Comparison of ENCODE assay signal across 1 cellular context in genomic region chr14:73014105-73014504, GRCh38.
TF ChIP-seq lines count a peak whose summit lies in the region.

No MANE protein-coding gene starts in this region.

TF ChIP-seq in GM12878, 131 proteins besides CTCF, POLR2A, EP300 and RAD21 (continued from another document and continues in another):
- no peak for TF ChIP-seq USF2 (IDR thresholded peaks at IDR 0.05; ENCODE audit: borderline replicate concordance, low read depth, low read length)
- TF ChIP-seq MTA2 (IDR thresholded peaks at IDR 0.05; ENCODE audit: low read depth), result peak; percentile 78
- peak; percentile 46; the same call in 1 of the 2 replicates for TF ChIP-seq MXI1 (IDR thresholded peaks at IDR 0.05; ENCODE audit: low read depth, low read length)
- 0 out of 2 replicates have a peak, but pooled peaks have one; percentile 26 for TF ChIP-seq CHD2 (IDR thresholded peaks at IDR 0.05; ENCODE audit: borderline replicate concordance, low read depth, low read length)
- TF ChIP-seq, protein P1, sequence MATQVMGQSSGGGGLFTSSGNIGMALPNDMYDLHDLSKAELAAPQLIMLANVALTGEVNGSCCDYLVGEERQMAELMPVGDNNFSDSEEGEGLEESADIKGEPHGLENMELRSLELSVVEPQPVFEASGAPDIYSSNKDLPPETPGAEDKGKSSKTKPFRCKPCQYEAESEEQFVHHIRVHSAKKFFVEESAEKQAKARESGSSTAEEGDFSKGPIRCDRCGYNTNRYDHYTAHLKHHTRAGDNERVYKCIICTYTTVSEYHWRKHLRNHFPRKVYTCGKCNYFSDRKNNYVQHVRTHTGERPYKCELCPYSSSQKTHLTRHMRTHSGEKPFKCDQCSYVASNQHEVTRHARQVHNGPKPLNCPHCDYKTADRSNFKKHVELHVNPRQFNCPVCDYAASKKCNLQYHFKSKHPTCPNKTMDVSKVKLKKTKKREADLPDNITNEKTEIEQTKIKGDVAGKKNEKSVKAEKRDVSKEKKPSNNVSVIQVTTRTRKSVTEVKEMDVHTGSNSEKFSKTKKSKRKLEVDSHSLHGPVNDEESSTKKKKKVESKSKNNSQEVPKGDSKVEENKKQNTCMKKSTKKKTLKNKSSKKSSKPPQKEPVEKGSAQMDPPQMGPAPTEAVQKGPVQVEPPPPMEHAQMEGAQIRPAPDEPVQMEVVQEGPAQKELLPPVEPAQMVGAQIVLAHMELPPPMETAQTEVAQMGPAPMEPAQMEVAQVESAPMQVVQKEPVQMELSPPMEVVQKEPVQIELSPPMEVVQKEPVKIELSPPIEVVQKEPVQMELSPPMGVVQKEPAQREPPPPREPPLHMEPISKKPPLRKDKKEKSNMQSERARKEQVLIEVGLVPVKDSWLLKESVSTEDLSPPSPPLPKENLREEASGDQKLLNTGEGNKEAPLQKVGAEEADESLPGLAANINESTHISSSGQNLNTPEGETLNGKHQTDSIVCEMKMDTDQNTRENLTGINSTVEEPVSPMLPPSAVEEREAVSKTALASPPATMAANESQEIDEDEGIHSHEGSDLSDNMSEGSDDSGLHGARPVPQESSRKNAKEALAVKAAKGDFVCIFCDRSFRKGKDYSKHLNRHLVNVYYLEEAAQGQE (IDR thresholded peaks at IDR 0.05; ENCODE audit: low read depth, low read length), result no peak
- no peak for TF ChIP-seq ZBTB4 (CRISPR knock-in tag; IDR thresholded peaks at IDR 0.05)
- TF ChIP-seq ESRRA (IDR thresholded peaks at IDR 0.05; ENCODE audit: low read length), result no peak
- no peak for TF ChIP-seq NFYA (IDR thresholded peaks at IDR 0.05; ENCODE audit: borderline replicate concordance, low read depth, low read length)
- no peak; the same call in 1 of the 2 replicates for TF ChIP-seq CBX5 (IDR thresholded peaks at IDR 0.05; ENCODE audit: low read depth)
- peak; percentile 53 for TF ChIP-seq NBN (IDR thresholded peaks at IDR 0.05)
- TF ChIP-seq YY1 (IDR thresholded peaks at IDR 0.05; ENCODE audit: low read depth, low read length), result no peak
- TF ChIP-seq ATF2 (IDR thresholded peaks at IDR 0.05; ENCODE audit: low read length), result peak; percentile 53; the same call in 1 of the 2 replicates
- no peak for TF ChIP-seq SIN3A (IDR thresholded peaks at IDR 0.05; ENCODE audit: low read depth, low read length)
- TF ChIP-seq RELB (IDR thresholded peaks at IDR 0.05; ENCODE audit: low read depth), result peak; percentile 75
- peak; percentile 81 for TF ChIP-seq CUX1 (IDR thresholded peaks at IDR 0.05; ENCODE audit: insufficient replicate concordance, low read depth, low read length)
- peak; percentile 56; the same call in 1 of the 2 replicates for TF ChIP-seq NR2F1 (conservative IDR thresholded peaks at IDR 0.05)
- peak; percentile 55; the same call in 1 of the 2 replicates for TF ChIP-seq BACH1 (IDR thresholded peaks at IDR 0.05; ENCODE audit: borderline replicate concordance)
- TF ChIP-seq SUPT20H (IDR thresholded peaks at IDR 0.05; ENCODE audit: borderline replicate concordance, control insufficient read depth, low read depth, low read length), result no peak
- TF ChIP-seq MTA3 (IDR thresholded peaks at IDR 0.05; ENCODE audit: borderline replicate concordance, low read length), result peak; percentile 48; the same call in 1 of the 2 replicates
- peak; percentile 55; the same call in 1 of the 2 replicates for TF ChIP-seq ZBED1 (IDR thresholded peaks at IDR 0.05; ENCODE audit: borderline replicate concordance)
- TF ChIP-seq, protein P2, sequence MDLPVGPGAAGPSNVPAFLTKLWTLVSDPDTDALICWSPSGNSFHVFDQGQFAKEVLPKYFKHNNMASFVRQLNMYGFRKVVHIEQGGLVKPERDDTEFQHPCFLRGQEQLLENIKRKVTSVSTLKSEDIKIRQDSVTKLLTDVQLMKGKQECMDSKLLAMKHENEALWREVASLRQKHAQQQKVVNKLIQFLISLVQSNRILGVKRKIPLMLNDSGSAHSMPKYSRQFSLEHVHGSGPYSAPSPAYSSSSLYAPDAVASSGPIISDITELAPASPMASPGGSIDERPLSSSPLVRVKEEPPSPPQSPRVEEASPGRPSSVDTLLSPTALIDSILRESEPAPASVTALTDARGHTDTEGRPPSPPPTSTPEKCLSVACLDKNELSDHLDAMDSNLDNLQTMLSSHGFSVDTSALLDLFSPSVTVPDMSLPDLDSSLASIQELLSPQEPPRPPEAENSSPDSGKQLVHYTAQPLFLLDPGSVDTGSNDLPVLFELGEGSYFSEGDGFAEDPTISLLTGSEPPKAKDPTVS (IDR thresholded peaks at IDR 0.05; ENCODE audit: low read depth, low read length), result no peak
- TF ChIP-seq BHLHE40 (IDR thresholded peaks at IDR 0.05; ENCODE audit: borderline replicate concordance in 1 of 2, low read depth in 2 of 2, low read length in 1 of 2), result peak; percentile 80 to 86
- TF ChIP-seq SIX5 (IDR thresholded peaks at IDR 0.05; ENCODE audit: low read depth, low read length, severe bottlenecking), result no peak
- peak; percentile 34; the same call in 1 of the 2 replicates for TF ChIP-seq EED (IDR thresholded peaks at IDR 0.05; ENCODE audit: low read depth)
- TF ChIP-seq SKIL (IDR thresholded peaks at IDR 0.05; ENCODE audit: low read depth, poor library complexity, severe bottlenecking), result peak; percentile 79
- TF ChIP-seq BCL11A (IDR thresholded peaks at IDR 0.05; ENCODE audit: low read depth, low read length), result peak; percentile 39; the same call in 1 of the 2 replicates
- peak; percentile 97 for TF ChIP-seq TCF7 (IDR thresholded peaks at IDR 0.05; ENCODE audit: borderline replicate concordance)
- TF ChIP-seq IRF4 (IDR thresholded peaks at IDR 0.05; ENCODE audit: low read depth, low read length), result peak; percentile 86
- peak; percentile 80 for TF ChIP-seq RUNX3 (IDR thresholded peaks at IDR 0.05; ENCODE audit: low read length)
- TF ChIP-seq ATF7 (IDR thresholded peaks at IDR 0.05; ENCODE audit: low read depth), result peak; percentile 66
- TF ChIP-seq ZNF217 (IDR thresholded peaks at IDR 0.05), result no peak
- TF ChIP-seq STAT3 (IDR thresholded peaks at IDR 0.05; ENCODE audit: low read depth, low read length), result peak; percentile 79; the same call in 1 of the 2 replicates
- no peak for TF ChIP-seq RBBP5 (conservative IDR thresholded peaks at IDR 0.05)
- no peak for TF ChIP-seq TARDBP (IDR thresholded peaks at IDR 0.05; ENCODE audit: borderline replicate concordance)
- peak; percentile 76; the same call in 1 of the 2 replicates for TF ChIP-seq FOXM1 (IDR thresholded peaks at IDR 0.05; ENCODE audit: low read depth, low read length)
- 0 out of 3 replicates have a peak, but pooled peaks have one; percentile 22 for TF ChIP-seq POU2F2 (IDR thresholded peaks at IDR 0.05; ENCODE audit: borderline replicate concordance, low read depth, low read length)
- TF ChIP-seq HCFC1 (IDR thresholded peaks at IDR 0.05; ENCODE audit: low read length), result no peak
- no peak for TF ChIP-seq SRF (IDR thresholded peaks at IDR 0.05; ENCODE audit: low read depth in 2 of 2, low read length in 2 of 2)
- TF ChIP-seq ZNF622 (IDR thresholded peaks at IDR 0.05), result no peak
- TF ChIP-seq JUNB (IDR thresholded peaks at IDR 0.05), result peak; percentile 90
